Comparison of ENCODE assay signal across 8 cellular contexts in genomic region chr16:67537270-67537635, GRCh38. TPM values are rescaled to one million over a fixed set of nuclear protein-coding genes. Genes with fewer than 3 reads are reported as not detected.
A peak's percentile ranks its signal among the peaks of the same experiment; 100 is the strongest.
DNase-seq lines count a peak whose midpoint lies in the region; ATAC-seq and TF ChIP-seq lines count a peak whose summit lies in the region.

No MANE protein-coding gene starts in this region.

- TF ChIP-seq CTCF in DOHH2 (IDR thresholded peaks at IDR 0.05; ENCODE audit: low read depth, low read length, poor library complexity, severe bottlenecking) (no peak), epithelial cell of esophagus (IDR thresholded peaks at IDR 0.05; ENCODE audit: insufficient read depth, low read depth, low read length, missing control alignments) (no peak), mucosa of descending colon (IDR thresholded peaks at IDR 0.05) (no peak), tibial nerve (IDR thresholded peaks at IDR 0.05) (no peak)

- peak overlapping the region; percentile 42 for H3K27ac Mint-ChIP-seq in activated CD8-positive, alpha-beta memory T cell treated with anti-CD3 and anti-CD28 coated beads, Interleukin-2, amount 10 ng/mL, durations not matched to agents 7 days and 5 days

- H3K36me3 ChIP-seq in DOHH2 (ENCODE audit: control insufficient read depth, low read length) = peaks cover 21% of the 10 kb centered on the region
- no peaks in the 10 kb centered on the region for H3K36me3 ChIP-seq in mucosa of descending colon (ENCODE audit: low read depth)
- peaks cover 0 to 30% (median 4%) of the 10 kb centered on the region in 3 donors for H3K36me3 ChIP-seq in tibial nerve

- H3K27me3 ChIP-seq in DOHH2 (ENCODE audit: control insufficient read depth, low read length) = peaks cover 26% of the 10 kb centered on the region
- no peaks in the 10 kb centered on the region for H3K27me3 ChIP-seq in tibial nerve

- CTCF ChIA-PET in activated CD8-positive, alpha-beta memory T cell treated with anti-CD3 and anti-CD28 coated beads, Interleukin-2, amount 10 ng/mL, durations not matched to agents 7 days and 5 days (lab: Charles Lee) = interaction anchor here (1.1 to 15.1 kb wide), 9 partner anchors 10 to 130 kb away, joined by 3 to 252 read pairs (median 12); partner anchors contain the start of genes ATP6V0D1, C16orf86, CARMIL2 and CTCF

- H3K9me3 ChIP-seq in DOHH2 (ENCODE audit: control insufficient read depth, insufficient read depth, low read length) (no peaks in the 10 kb centered on the region), mucosa of descending colon (no peaks in the 10 kb centered on the region), tibial nerve (no peaks in the 10 kb centered on the region)

- no peaks in the 10 kb centered on the region for H3K9me2 ChIP-seq in DOHH2 (replicated peaks; ENCODE audit: control insufficient read depth, low read length)

- intact Hi-C loops in mucosa of descending colon (cut with DNase I, micrococcal nuclease) = no loop called here

- H3F3A ChIP-seq in DOHH2 (ENCODE audit: control insufficient read depth, insufficient read depth) = peaks cover 17% of the 10 kb centered on the region

- peak; percentile 59 for DNase-seq in activated CD8-positive, alpha-beta memory T cell treated with anti-CD3 and anti-CD28 coated beads, Interleukin-2, amount 10 ng/mL, durations not matched to agents 7 days and 5 days
- DNase-seq in epithelial cell of esophagus (ENCODE audit: low read depth) (peak; percentile 60), mucosa of descending colon (peak; percentile 58 to 75 (median 72)), tibial nerve (ENCODE audit: low spot score in 2 of 2) (no peak), cerebellar nuclear complex (lab: John Stamatoyannopoulos, UW) (no peak), NCI-H524 treated with DMSO at 0.1 percent for 48 hours (lab: John Stamatoyannopoulos, UW) (no peak)

- TF ChIP-seq POLR2A in tibial nerve (IDR thresholded peaks at IDR 0.05) = peak in 1 of 2 donors; percentile 55

- H3K36me3 Mint-ChIP-seq in activated CD8-positive, alpha-beta memory T cell treated with anti-CD3 and anti-CD28 coated beads, Interleukin-2, amount 10 ng/mL, durations not matched to agents 7 days and 5 days = peaks cover 2% of the 10 kb centered on the region

- ATAC-seq in HG03432 (IDR thresholded peaks at IDR 0.05; ENCODE audit: unreplicated experiment) = peak; percentile 42
- ATAC-seq in activated CD8-positive, alpha-beta memory T cell treated with anti-CD3 and anti-CD28 coated beads, Interleukin-2, amount 10 ng/mL, durations not matched to agents 7 days and 5 days = peak; percentile 52
- peak; percentile 55 for ATAC-seq in mucosa of descending colon

- H3K4me3 Mint-ChIP-seq in activated CD8-positive, alpha-beta memory T cell treated with anti-CD3 and anti-CD28 coated beads, Interleukin-2, amount 10 ng/mL, durations not matched to agents 7 days and 5 days = peak overlapping the region; percentile 76

- peaks cover 56% of the 10 kb centered on the region for H3K4me1 ChIP-seq in DOHH2 (ENCODE audit: control insufficient read depth, low read length)
- H3K4me1 ChIP-seq in mucosa of descending colon (ENCODE audit: low read depth) = peaks cover 11% of the 10 kb centered on the region
- peaks cover 0 to 91% (median 24%) of the 10 kb centered on the region in 4 donors for H3K4me1 ChIP-seq in tibial nerve

- peak overlapping the region; percentile 82 for H3K4me3 ChIP-seq in DOHH2 (ENCODE audit: low read length)
- H3K4me3 ChIP-seq in epithelial cell of esophagus (ENCODE audit: low read length) = peak overlapping the region; percentile 59
- peak overlapping the region; percentile 23 for H3K4me3 ChIP-seq in mucosa of descending colon
- peak overlapping the region; percentile 43 to 78 (median 63) for H3K4me3 ChIP-seq in tibial nerve

- H3K27me3 Mint-ChIP-seq in activated CD8-positive, alpha-beta memory T cell treated with anti-CD3 and anti-CD28 coated beads, Interleukin-2, amount 10 ng/mL, durations not matched to agents 7 days and 5 days = peaks cover 34% of the 10 kb centered on the region

- H4K20me1 ChIP-seq in DOHH2 (ENCODE audit: control insufficient read depth, insufficient read depth, low read depth, low read length) = peaks cover 4% of the 10 kb centered on the region; the same call in 1 of the 2 replicates

- H3K79me2 ChIP-seq in DOHH2 (ENCODE audit: control insufficient read depth, low read length) = peaks cover 3% of the 10 kb centered on the region

- H3K9me3 Mint-ChIP-seq in activated CD8-positive, alpha-beta memory T cell treated with anti-CD3 and anti-CD28 coated beads, Interleukin-2, amount 10 ng/mL, durations not matched to agents 7 days and 5 days (ENCODE audit: low read depth) = no peaks in the 10 kb centered on the region

- 0 out of 2 replicates have a peak overlapping the region, but pooled peaks have one; percentile 13 for H3K27ac ChIP-seq in DOHH2 (ENCODE audit: low read depth, low read length)
- peak overlapping the region; percentile 54 to 90 (median 82) for H3K27ac ChIP-seq in tibial nerve

- 1% methylated on average over 14 to 15 of the region's 32 CpGs for WGBS in tibial nerve, 2 donors

- TF ChIP-seq EP300 in tibial nerve (IDR thresholded peaks at IDR 0.05) = peak in 1 of 2 donors; percentile 21

- H3K4me2 ChIP-seq in DOHH2 (ENCODE audit: low read length) = peak overlapping the region; percentile 97

- H3K4me1 Mint-ChIP-seq in activated CD8-positive, alpha-beta memory T cell treated with anti-CD3 and anti-CD28 coated beads, Interleukin-2, amount 10 ng/mL, durations not matched to agents 7 days and 5 days = peaks cover 19% of the 10 kb centered on the region

RNA-seq across cellular contexts. Expression of gene RIPOR1, which starts 8.6 kb away (rescaled TPM):
- 10 to 100 TPM; 14.3 to 17.8 TPM for total RNA-seq in activated CD8-positive, alpha-beta memory T cell treated with anti-CD3 and anti-CD28 coated beads, Interleukin-2, amount 10 ng/mL, durations not matched to agents 7 days and 5 days
- 10 to 100 TPM; 10.9 to 74.7 (median 20.5) TPM for total RNA-seq in mucosa of descending colon
- total RNA-seq in tibial nerve = 100 to 1,000 TPM in 2 of 4 donors, 10 to 100 TPM in 2; 50.6 to 112 (median 85.1) TPM

RNA-seq across cellular contexts. Expression of gene CTCF, which starts 25.1 kb away (rescaled TPM):
- 10 to 100 TPM; 74.0 to 81.8 TPM for total RNA-seq in activated CD8-positive, alpha-beta memory T cell treated with anti-CD3 and anti-CD28 coated beads, Interleukin-2, amount 10 ng/mL, durations not matched to agents 7 days and 5 days
- 10 to 100 TPM; 41.1 to 55.5 (median 43.4) TPM for total RNA-seq in mucosa of descending colon
- total RNA-seq in tibial nerve = 10 to 100 TPM; 26.1 to 39.6 (median 31.8) TPM

RNA-seq across cellular contexts. Expression of gene AGRP, which starts 53.9 kb away (rescaled TPM):
- not detected for total RNA-seq in activated CD8-positive, alpha-beta memory T cell treated with anti-CD3 and anti-CD28 coated beads, Interleukin-2, amount 10 ng/mL, durations not matched to agents 7 days and 5 days
- total RNA-seq in mucosa of descending colon = not detected
- not detected for total RNA-seq in tibial nerve

RNA-seq across cellular contexts. Expression of gene ATP6V0D1, which starts 56.3 kb away (rescaled TPM):
- 10 to 100 TPM; 42.1 to 58.3 TPM for total RNA-seq in activated CD8-positive, alpha-beta memory T cell treated with anti-CD3 and anti-CD28 coated beads, Interleukin-2, amount 10 ng/mL, durations not matched to agents 7 days and 5 days
- total RNA-seq in mucosa of descending colon (100 to 1,000 TPM; 152 to 253 (median 228) TPM), tibial nerve (100 to 1,000 TPM in 1 of 4 donors, 10 to 100 TPM in 3; 55.1 to 113 (median 73.7) TPM)

Comparison
In these comparisons a context has a peak if more than half of its experiments do, and no peak if none do; other contexts are left out.
1. H3K4me3 ChIP-seq: peak in every context shown above with its lines; median percentile 82 in DOHH2; 63 in tibial nerve; 59 in epithelial cell of esophagus; 23 in mucosa of descending colon.
2. DNase-seq: peak in activated CD8-positive, alpha-beta memory T cell treated with anti-CD3 and anti-CD28 coated beads, Interleukin-2, amount 10 ng/mL, durations not matched to agents 7 days and 5 days (single experiment), epithelial cell of esophagus (single experiment) and mucosa of descending colon (3 of 3); none in tibial nerve (0 of 2), cerebellar nuclear complex (0 of 2) and NCI-H524 treated with DMSO at 0.1 percent for 48 hours (single experiment).
3. Peak in every context shown above with its lines, with median percentiles within 50 percentile points of each other: ATAC-seq.